In genomic region chr14:50344116-50344775, GRCh38 we compare ENCODE assay signal across 9 cellular contexts. TPM values are rescaled to one million over a fixed set of nuclear protein-coding genes. Genes with fewer than 3 reads are reported as not detected.
A peak's percentile ranks its signal among the peaks of the same experiment; 100 is the strongest.
DNase-seq lines count a peak whose midpoint lies in the region; ATAC-seq and TF ChIP-seq lines count a peak whose summit lies in the region.
"Had no signal": no experiment of that assay in that cellular context is flagged by ENCODE, and none has a peak within 500 bp of the region (broad histone marks: within the 10 kb centered on the region; RNA-seq: fewer than 3 reads in every experiment).

No MANE protein-coding gene starts in this region.

- peak; percentile 62 for ATAC-seq in GM21528 (IDR thresholded peaks at IDR 0.05; ENCODE audit: low FRiP score, unreplicated experiment)

- H3K4me1 ChIP-seq in tibial artery, result peaks cover 0 to 50% (median 15%) of the 10 kb centered on the region in 4 donors

- no peaks in the 10 kb centered on the region for H3K36me3 ChIP-seq in tibial artery

- H3K9me3 Mint-ChIP-seq in T-helper 1 cell treated with Interleukin-12 subunit alpha and Interleukin-12 subunit beta and Interleukin-4 antibody, amounts not matched to agents 30 μg/mL and 1 μg/mL, for 36 hours, result no peaks in the 10 kb centered on the region
- H3K9me3 Mint-ChIP-seq: CD8-positive, alpha-beta memory T cell had no signal

- peak overlapping the region; percentile 50 for H3K27ac Mint-ChIP-seq in T-helper 1 cell treated with Interleukin-12 subunit alpha and Interleukin-12 subunit beta and Interleukin-4 antibody, amounts not matched to agents 30 μg/mL and 1 μg/mL, for 36 hours

- peaks cover 34% of the 10 kb centered on the region for H3K27me3 Mint-ChIP-seq in T-helper 1 cell treated with Interleukin-12 subunit alpha and Interleukin-12 subunit beta and Interleukin-4 antibody, amounts not matched to agents 30 μg/mL and 1 μg/mL, for 36 hours (ENCODE audit: low read depth)

- no peak overlapping the region for H3K4me3 Mint-ChIP-seq in T-helper 1 cell treated with Interleukin-12 subunit alpha and Interleukin-12 subunit beta and Interleukin-4 antibody, amounts not matched to agents 30 μg/mL and 1 μg/mL, for 36 hours
- H3K4me3 Mint-ChIP-seq: CD8-positive, alpha-beta memory T cell had no signal

- TF ChIP-seq CTCF in AG04450 (IDR thresholded peaks at IDR 0.05; ENCODE audit: low read depth, low read length), result no peak
- no peak for TF ChIP-seq CTCF in fibroblast of mammary gland (conservative IDR thresholded peaks at IDR 0.05; ENCODE audit: control insufficient read depth, insufficient read depth, low read depth, low read length)
- no peak for TF ChIP-seq CTCF in tibial artery (IDR thresholded peaks at IDR 0.05)

- DNase-seq in AG04450 (ENCODE audit: low read depth, low spot score) (no peak), fibroblast of mammary gland (ENCODE audit: low read depth) (peak; percentile 39), tibial artery (no peak), midbrain (lab: John Stamatoyannopoulos, UW) (no peak), NCI-H748 treated with DMSO at 0.1 percent for 48 hours (lab: John Stamatoyannopoulos, UW) (no peak), NCI-H748 (lab: John Stamatoyannopoulos, UW; ENCODE audit: unreplicated experiment) (no peak)

- no peaks in the 10 kb centered on the region for H3K27me3 ChIP-seq in AG04450 (ENCODE audit: control insufficient read depth, insufficient read depth, low read length)
- H3K27me3 ChIP-seq in tibial artery, result no peaks in the 10 kb centered on the region

- H3K36me3 Mint-ChIP-seq in T-helper 1 cell treated with Interleukin-12 subunit alpha and Interleukin-12 subunit beta and Interleukin-4 antibody, amounts not matched to agents 30 μg/mL and 1 μg/mL, for 36 hours (ENCODE audit: low read depth), result peaks cover 1% of the 10 kb centered on the region

- intact Hi-C loops in tibial artery (cut with DNase I; ENCODE audit: low total_unique reads), result no loop called here

- POLR2A ChIA-PET in AG04450 (lab: Yijun Ruan, JAX), result interaction anchor here (0.6 to 1.4 kb wide), 6 partner anchors 9 to 109 kb away, joined by 3 to 4 read pairs (median 3); partner anchors contain the start of gene CDKL1

- H3K9me3 ChIP-seq in AG04450 (ENCODE audit: control insufficient read depth, insufficient read depth, low read length) (no peaks in the 10 kb centered on the region), tibial artery (no peaks in the 10 kb centered on the region)

- H3K4me1 Mint-ChIP-seq in T-helper 1 cell treated with Interleukin-12 subunit alpha and Interleukin-12 subunit beta and Interleukin-4 antibody, amounts not matched to agents 30 μg/mL and 1 μg/mL, for 36 hours (ENCODE audit: low read depth), result peaks cover 26% of the 10 kb centered on the region

- CTCF ChIA-PET in AG04450 (lab: Charles Lee), result interaction anchor here (1.0 to 3.0 kb wide), 2 partner anchors 22 to 26 kb away, joined by 3 to 9 read pairs; no protein-coding TSS in a partner anchor

- H3K4me3 ChIP-seq in AG04450 (ENCODE audit: low read depth, low read length), result no peak overlapping the region
- H3K4me3 ChIP-seq in fibroblast of mammary gland (ENCODE audit: control insufficient read depth, low read depth, low read length), result no peak overlapping the region
- no peak overlapping the region for H3K4me3 ChIP-seq in tibial artery

- H3K27ac ChIP-seq in AG04450 (ENCODE audit: low read depth, low read length) (peak overlapping the region; percentile 42), tibial artery (peak overlapping the region; percentile 47 to 57)

RNA-seq across cellular contexts. Expression of gene DMAC2L, which starts 32.1 kb away (rescaled TPM):
- polyA plus RNA-seq in AG04450 (2011; rRNA removed), result 8.1 and 12.6 TPM in 2 replicates
- polyA minus RNA-seq in AG04450 (2011; rRNA and poly(A)+ RNA removed), result 5.7 and 13.1 TPM in 2 replicates

RNA-seq across cellular contexts. Expression of gene L2HGDH, which starts 32.2 kb away (rescaled TPM):
- polyA plus RNA-seq in AG04450 (2011; rRNA removed), result 2.8 and 3.6 TPM in 2 replicates
- 1.4 and 4.0 TPM in 2 replicates for polyA minus RNA-seq in AG04450 (2011; rRNA and poly(A)+ RNA removed)

RNA-seq across cellular contexts. Expression of gene CDKL1, which starts 52.4 kb away (rescaled TPM):
- 8.2 and 20.1 TPM in 2 replicates for polyA plus RNA-seq in AG04450 (2011; rRNA removed)
- polyA minus RNA-seq in AG04450 (2011; rRNA and poly(A)+ RNA removed), result 14.8 and 17.5 TPM in 2 replicates
